In the genomic region with DNA sequence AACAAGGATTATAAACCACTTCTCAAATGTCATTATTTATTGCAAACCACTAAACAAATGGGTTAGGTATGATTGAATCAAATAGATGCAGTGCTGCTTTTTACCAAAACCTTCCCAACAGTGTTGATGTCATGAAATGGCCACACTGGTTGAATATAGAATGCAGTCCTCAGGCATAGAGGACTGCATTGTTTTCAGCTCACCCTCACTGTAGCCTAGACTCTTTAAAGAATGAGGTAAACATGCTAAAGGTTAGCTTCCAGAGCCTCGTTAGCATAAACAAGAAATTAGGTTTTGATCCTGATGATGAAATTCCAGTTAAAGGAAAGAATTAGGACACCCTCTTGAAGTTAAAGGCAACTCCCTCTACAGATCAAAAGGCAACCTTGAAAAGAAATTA, we compare ENCODE assay signal across 1 cellular context.
TF ChIP-seq lines count a peak whose summit lies in the region.

No MANE protein-coding gene starts in this region.

TF ChIP-seq in IMR-90, 13 proteins besides CTCF, POLR2A, EP300 and RAD21:
- TF ChIP-seq SMC3 (IDR thresholded peaks at IDR 0.05; ENCODE audit: low read depth, low read length) (no peak), NFE2L2 (IDR thresholded peaks at IDR 0.05; ENCODE audit: low read depth, low read length) (no peak), RFX5 (IDR thresholded peaks at IDR 0.05; ENCODE audit: low read depth, low read length) (no peak), MAFK (IDR thresholded peaks at IDR 0.05; ENCODE audit: low read depth, low read length) (no peak), BHLHE40 (IDR thresholded peaks at IDR 0.05; ENCODE audit: low read depth, low read length) (no peak), MAZ (IDR thresholded peaks at IDR 0.05; ENCODE audit: borderline replicate concordance, low read depth, low read length) (no peak), FOS (IDR thresholded peaks at IDR 0.05; ENCODE audit: low read depth, low read length) (no peak)
- TF ChIP-seq, protein P1, sequence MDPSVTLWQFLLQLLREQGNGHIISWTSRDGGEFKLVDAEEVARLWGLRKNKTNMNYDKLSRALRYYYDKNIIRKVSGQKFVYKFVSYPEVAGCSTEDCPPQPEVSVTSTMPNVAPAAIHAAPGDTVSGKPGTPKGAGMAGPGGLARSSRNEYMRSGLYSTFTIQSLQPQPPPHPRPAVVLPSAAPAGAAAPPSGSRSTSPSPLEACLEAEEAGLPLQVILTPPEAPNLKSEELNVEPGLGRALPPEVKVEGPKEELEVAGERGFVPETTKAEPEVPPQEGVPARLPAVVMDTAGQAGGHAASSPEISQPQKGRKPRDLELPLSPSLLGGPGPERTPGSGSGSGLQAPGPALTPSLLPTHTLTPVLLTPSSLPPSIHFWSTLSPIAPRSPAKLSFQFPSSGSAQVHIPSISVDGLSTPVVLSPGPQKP (IDR thresholded peaks at IDR 0.05; ENCODE audit: borderline replicate concordance, low read depth, low read length), result no peak
